1 cellular context compared by ENCODE assay signal in genomic region chrX:26778320-26778888, GRCh38.
TF ChIP-seq lines count a peak whose summit lies in the region.

No MANE protein-coding gene starts in this region.

TF ChIP-seq in HEK293, 187 proteins besides CTCF, POLR2A, EP300 and RAD21 (continued from another document):
- peak; percentile 99 for TF ChIP-seq SETDB1 (IDR thresholded peaks at IDR 0.05; ENCODE audit: insufficient read length, low read length)
- TF ChIP-seq ZNF549 (tag by site-specific recombination; IDR thresholded peaks at IDR 0.05) = 0 out of 2 replicates have a peak, but pooled peaks have one; percentile 41
- no peak for TF ChIP-seq ZBTB11 (tag by site-specific recombination; conservative IDR thresholded peaks at IDR 0.05; ENCODE audit: low read depth)
- TF ChIP-seq ZNF23 (tag by site-specific recombination; IDR thresholded peaks at IDR 0.05; ENCODE audit: borderline replicate concordance) = no peak
- TF ChIP-seq ZNF140 (tag by site-specific recombination; IDR thresholded peaks at IDR 0.05) = peak; percentile 52; the same call in 1 of the 2 replicates
- TF ChIP-seq PRDM2 (tag by site-specific recombination; IDR thresholded peaks at IDR 0.05; ENCODE audit: borderline replicate concordance) = no peak
- TF ChIP-seq ZNF76 (tag by site-specific recombination; IDR thresholded peaks at IDR 0.05; ENCODE audit: borderline replicate concordance, low read depth) = no peak
- no peak for TF ChIP-seq ZXDB (tag by site-specific recombination; IDR thresholded peaks at IDR 0.05)
- TF ChIP-seq ZNF555 (tag by site-specific recombination; conservative IDR thresholded peaks at IDR 0.05) = peak; percentile 9; the same call in 1 of the 2 replicates
- TF ChIP-seq TRIM28 (IDR thresholded peaks at IDR 0.05; ENCODE audit: borderline replicate concordance, low read length) = peak; percentile 99
- TF ChIP-seq, protein P1, sequence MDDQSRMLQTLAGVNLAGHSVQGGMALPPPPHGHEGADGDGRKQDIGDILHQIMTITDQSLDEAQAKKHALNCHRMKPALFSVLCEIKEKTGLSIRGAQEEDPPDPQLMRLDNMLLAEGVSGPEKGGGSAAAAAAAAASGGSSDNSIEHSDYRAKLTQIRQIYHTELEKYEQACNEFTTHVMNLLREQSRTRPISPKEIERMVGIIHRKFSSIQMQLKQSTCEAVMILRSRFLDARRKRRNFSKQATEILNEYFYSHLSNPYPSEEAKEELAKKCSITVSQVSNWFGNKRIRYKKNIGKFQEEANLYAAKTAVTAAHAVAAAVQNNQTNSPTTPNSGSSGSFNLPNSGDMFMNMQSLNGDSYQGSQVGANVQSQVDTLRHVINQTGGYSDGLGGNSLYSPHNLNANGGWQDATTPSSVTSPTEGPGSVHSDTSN (CRISPR knock-in tag; IDR thresholded peaks at IDR 0.05) = no peak
- no peak for TF ChIP-seq ZNF24 (tag by site-specific recombination; IDR thresholded peaks at IDR 0.05)
- no peak for TF ChIP-seq KLF16 (tag by site-specific recombination; IDR thresholded peaks at IDR 0.05)
- peak; percentile 50; the same call in 1 of the 2 replicates for TF ChIP-seq ZNF626 (tag by site-specific recombination; IDR thresholded peaks at IDR 0.05)
- no peak for TF ChIP-seq TCF7L2 (IDR thresholded peaks at IDR 0.05; ENCODE audit: borderline replicate concordance, low read depth, low read length)
- TF ChIP-seq ZNF184 (tag by site-specific recombination; IDR thresholded peaks at IDR 0.05) = no peak
- no peak for TF ChIP-seq ZNF585B (tag by site-specific recombination; IDR thresholded peaks at IDR 0.05)
- TF ChIP-seq ZNF302 (tag by site-specific recombination; IDR thresholded peaks at IDR 0.05; ENCODE audit: low read depth) = no peak
- no peak for TF ChIP-seq OSR2 (tag by site-specific recombination; IDR thresholded peaks at IDR 0.05)
- TF ChIP-seq ZNF777 (tag by site-specific recombination; IDR thresholded peaks at IDR 0.05; ENCODE audit: borderline replicate concordance) = no peak
- TF ChIP-seq ZNF133 (tag by site-specific recombination; IDR thresholded peaks at IDR 0.05) = no peak
- no peak for TF ChIP-seq ZNF610 (tag by site-specific recombination; IDR thresholded peaks at IDR 0.05; ENCODE audit: borderline replicate concordance)
TF ChIP-seq in HEK293: peak in this region for 6.
